ENCODE assay signal across 10 cellular contexts in genomic region chr6:149761438-149761837, GRCh38. TPM values are rescaled to one million over a fixed set of nuclear protein-coding genes. Genes with fewer than 3 reads are reported as not detected.
DNase-seq lines count a peak whose midpoint lies in the region; ATAC-seq and TF ChIP-seq lines count a peak whose summit lies in the region.
"Had no signal": no experiment of that assay in that cellular context is flagged by ENCODE, and none has a peak within 500 bp of the region (broad histone marks: within the 10 kb centered on the region; RNA-seq: fewer than 3 reads in every experiment).

No MANE protein-coding gene starts in this region.

- peak overlapping the region in 1 of 10 donors; percentile 18 for H3K27ac Mint-ChIP-seq in naive thymus-derived CD8-positive, alpha-beta T cell
- H3K27ac Mint-ChIP-seq: CD4-positive, alpha-beta T cell had no signal

- H3K4me1 Mint-ChIP-seq in naive thymus-derived CD8-positive, alpha-beta T cell, result peaks cover 18 to 35% (median 28%) of the 10 kb centered on the region in 4 donors

- peaks cover 6 to 50% (median 17%) of the 10 kb centered on the region in 3 donors for H3K36me3 Mint-ChIP-seq in naive thymus-derived CD8-positive, alpha-beta T cell

- peaks cover 16% of the 10 kb centered on the region for H4K20me1 ChIP-seq in OCI-LY3 (ENCODE audit: insufficient read depth, low read length)

- no peak for TF ChIP-seq CTCF in GM12865 (IDR thresholded peaks at IDR 0.05; ENCODE audit: insufficient read depth, low read depth, low read length, missing control alignments)
- no peak for TF ChIP-seq CTCF in OCI-LY3 (IDR thresholded peaks at IDR 0.05; ENCODE audit: low read depth, low read length)

- H3K27ac ChIP-seq in OCI-LY3 (ENCODE audit: low read length), result peak overlapping the region; percentile 33

- H3K4me3 ChIP-seq in GM12865 (ENCODE audit: low read depth, low read length) (no peak overlapping the region), OCI-LY3 (ENCODE audit: low read length) (no peak overlapping the region)

- H3K79me2 ChIP-seq in OCI-LY3 (ENCODE audit: low read length), result peaks cover 41% of the 10 kb centered on the region

- 0 out of 2 replicates have a peak, but pooled peaks cover 2% of the 10 kb centered on the region for H3K9me3 ChIP-seq in OCI-LY3 (ENCODE audit: insufficient read depth, low read length)

- H3K27me3 ChIP-seq in OCI-LY3 (ENCODE audit: low read depth, low read length), result no peaks in the 10 kb centered on the region

- H3K4me1 ChIP-seq in OCI-LY3 (ENCODE audit: low read length), result peaks cover 15% of the 10 kb centered on the region

- H3K4me3 Mint-ChIP-seq in naive thymus-derived CD8-positive, alpha-beta T cell, result no peak overlapping the region
- H3K4me3 Mint-ChIP-seq: CD4-positive, alpha-beta T cell had no signal

- POLR2A ChIA-PET in naive thymus-derived CD8-positive, alpha-beta T cell (lab: Charles Lee), result no interaction called here

- peaks cover 0 to 9% (median 2%) of the 10 kb centered on the region in 9 donors for H3K9me3 Mint-ChIP-seq in naive thymus-derived CD8-positive, alpha-beta T cell

- H2AFZ ChIP-seq in OCI-LY3 (ENCODE audit: low read depth, low read length), result no peak overlapping the region

- H3K27me3 Mint-ChIP-seq in naive thymus-derived CD8-positive, alpha-beta T cell, result no peaks in the 10 kb centered on the region
- H3K27me3 Mint-ChIP-seq: CD4-positive, alpha-beta T cell had no signal

- H3K4me2 ChIP-seq in OCI-LY3 (ENCODE audit: low read length), result peak overlapping the region; percentile 43

- ATAC-seq in GM21360 (IDR thresholded peaks at IDR 0.05; ENCODE audit: unreplicated experiment) (peak; percentile 96), HG03095 (IDR thresholded peaks at IDR 0.05; ENCODE audit: unreplicated experiment) (peak; percentile 96)
- no peak for ATAC-seq in naive thymus-derived CD8-positive, alpha-beta T cell

- DNase-seq in GM12865 (ENCODE audit: low read depth), result peak; percentile 30
- DNase-seq in NCI-H2196 (lab: John Stamatoyannopoulos, UW; ENCODE audit: unreplicated experiment), result no peak
- DNase-seq in NCI-H146 treated with DMSO at 0.1 percent for 48 hours (lab: John Stamatoyannopoulos, UW; ENCODE audit: unreplicated experiment), result no peak
- DNase-seq in naive thymus-derived CD8-positive, alpha-beta T cell, result no peak
- DNase-seq in inferior parietal cortex (ENCODE audit: extremely low spot score), result no peak
- DNase-seq: CD4-positive, alpha-beta T cell; H7 had no signal

- peaks cover 12% of the 10 kb centered on the region for H3K36me3 ChIP-seq in OCI-LY3 (replicated peaks; ENCODE audit: low read depth, low read length)

- no peak overlapping the region for H3K9ac ChIP-seq in OCI-LY3 (ENCODE audit: low read length)

RNA-seq across cellular contexts. Expression of gene PCMT1, which starts 11.9 kb away (rescaled TPM):
- total RNA-seq in naive thymus-derived CD8-positive, alpha-beta T cell, result 10 to 100 TPM; 53.4 to 54.8 TPM
- 100 to 1,000 TPM; 141 to 148 (median 145) TPM for polyA plus RNA-seq in naive thymus-derived CD8-positive, alpha-beta T cell

RNA-seq across cellular contexts. Expression of gene NUP43, which starts 15.1 kb away (rescaled TPM):
- total RNA-seq in naive thymus-derived CD8-positive, alpha-beta T cell, result 10 to 100 TPM; 62.0 to 66.1 TPM
- polyA plus RNA-seq in naive thymus-derived CD8-positive, alpha-beta T cell, result 1 to 10 TPM; 2.4 to 6.3 (median 5.9) TPM

RNA-seq across cellular contexts. Expression of gene LATS1, which starts 43.5 kb away (rescaled TPM):
- total RNA-seq in naive thymus-derived CD8-positive, alpha-beta T cell, result 10 to 100 TPM; 45.1 to 55.7 TPM
- 10 to 100 TPM in 2 of 3 donors, 1 to 10 TPM in 1; 6.8 to 14.2 (median 14.1) TPM for polyA plus RNA-seq in naive thymus-derived CD8-positive, alpha-beta T cell

Comparison
In these comparisons a context has a peak if more than half of its experiments do, and no peak if none do; other contexts are left out.
1. ATAC-seq: peak in GM21360 (single experiment) and HG03095 (single experiment); none in naive thymus-derived CD8-positive, alpha-beta T cell (0 of 2).